ENCODE assay signal across 12 cellular contexts in the genomic region with DNA sequence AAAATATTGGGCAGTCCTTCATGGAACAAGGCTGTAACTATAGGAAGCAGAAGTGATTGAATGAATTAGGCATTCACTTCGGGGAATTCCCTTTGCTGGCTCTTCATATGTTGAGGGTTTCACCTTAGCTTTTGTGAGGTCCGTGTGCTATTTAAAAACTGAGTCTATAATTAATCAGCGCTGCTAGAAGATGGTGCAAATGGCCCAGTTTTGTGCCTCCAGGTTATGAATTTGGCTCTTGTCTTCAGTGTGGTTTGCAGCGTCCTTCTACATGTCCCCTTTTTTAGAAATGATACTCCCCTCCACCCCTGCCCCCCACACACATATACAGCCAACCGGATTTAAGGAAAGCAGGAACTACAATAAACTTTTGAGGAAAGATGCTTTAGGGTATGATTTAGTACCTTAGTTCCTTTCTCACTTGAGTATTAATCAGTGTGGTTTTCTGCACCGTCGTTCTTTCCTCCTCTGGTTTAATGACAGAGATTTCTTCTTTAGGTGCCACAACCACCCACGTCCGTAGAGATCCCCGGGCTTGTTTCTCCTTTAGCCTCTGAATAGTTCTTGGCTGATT.
DNase-seq lines count a peak whose midpoint lies in the region; ATAC-seq lines count a peak whose summit lies in the region.
"Had no signal": no experiment of that assay in that cellular context is flagged by ENCODE, and none has a peak within 500 bp of the region (broad histone marks: within the 10 kb centered on the region; RNA-seq: fewer than 3 reads in every experiment).

No MANE protein-coding gene starts in this region.

- H3K9me3 Mint-ChIP-seq in activated CD4-positive, alpha-beta memory T cell treated with anti-CD3 and anti-CD28 coated beads for 36 hours, result no peaks in the 10 kb centered on the region
- no peaks in the 10 kb centered on the region for H3K9me3 Mint-ChIP-seq in activated CD4-positive, alpha-beta memory T cell treated with anti-CD3 and anti-CD28 coated beads, Interleukin-2, amount 10 ng/mL, durations not matched to agents 7 days and 5 days
- no peaks in the 10 kb centered on the region for H3K9me3 Mint-ChIP-seq in stimulated activated memory B cell treated with anti-CD40 and anti-IgM and Interleukin-4, amounts not matched to agents 10 μg/mL and 1 μg/mL and 100 μg/mL, for 72 hours

- POLR2A ChIA-PET in activated CD4-positive, alpha-beta memory T cell treated with anti-CD3 and anti-CD28 coated beads for 36 hours (lab: Charles Lee), result interaction anchor here (1.6 kb wide), 1 partner anchor 13 kb away, joined by 5 read pairs; no protein-coding TSS in a partner anchor
- POLR2A ChIA-PET in activated CD4-positive, alpha-beta memory T cell treated with anti-CD3 and anti-CD28 coated beads, Interleukin-2, amount 10 ng/mL, durations not matched to agents 7 days and 5 days (lab: Charles Lee), result no interaction called here

- H3K27me3 Mint-ChIP-seq in activated CD4-positive, alpha-beta memory T cell treated with anti-CD3 and anti-CD28 coated beads for 36 hours, result no peaks in the 10 kb centered on the region
- H3K27me3 Mint-ChIP-seq in activated CD4-positive, alpha-beta memory T cell treated with anti-CD3 and anti-CD28 coated beads, Interleukin-2, amount 10 ng/mL, durations not matched to agents 7 days and 5 days, result no peaks in the 10 kb centered on the region
- no peaks in the 10 kb centered on the region for H3K27me3 Mint-ChIP-seq in stimulated activated memory B cell treated with anti-CD40 and anti-IgM and Interleukin-4, amounts not matched to agents 10 μg/mL and 1 μg/mL and 100 μg/mL, for 72 hours

- ATAC-seq in GM21576 (IDR thresholded peaks at IDR 0.05; ENCODE audit: unreplicated experiment) (peak; percentile 87), HG03378 (IDR thresholded peaks at IDR 0.05; ENCODE audit: unreplicated experiment) (peak; percentile 86)
- peak; percentile 92 for ATAC-seq in stimulated activated memory B cell treated with anti-CD40 and anti-IgM and Interleukin-4, amounts not matched to agents 10 μg/mL and 1 μg/mL and 100 μg/mL, for 72 hours
- ATAC-seq: gastroesophageal sphincter had no signal

- H3K36me3 Mint-ChIP-seq in activated CD4-positive, alpha-beta memory T cell treated with anti-CD3 and anti-CD28 coated beads for 36 hours, result peaks cover 7% of the 10 kb centered on the region
- H3K36me3 Mint-ChIP-seq in activated CD4-positive, alpha-beta memory T cell treated with anti-CD3 and anti-CD28 coated beads, Interleukin-2, amount 10 ng/mL, durations not matched to agents 7 days and 5 days (ENCODE audit: low read depth), result peaks cover 7% of the 10 kb centered on the region
- peaks cover 17% of the 10 kb centered on the region for H3K36me3 Mint-ChIP-seq in stimulated activated memory B cell treated with anti-CD40 and anti-IgM and Interleukin-4, amounts not matched to agents 10 μg/mL and 1 μg/mL and 100 μg/mL, for 72 hours

- no peaks in the 10 kb centered on the region for H3K27me3 ChIP-seq in MG63
- H3K27me3 ChIP-seq: gastroesophageal sphincter, tibial nerve had no signal

- CTCF ChIA-PET in activated CD4-positive, alpha-beta memory T cell treated with anti-CD3 and anti-CD28 coated beads for 36 hours (lab: Charles Lee), result interaction anchor here (1.2 to 2.7 kb wide), 2 partner anchors 12 to 19 kb away, joined by 5 to 10 read pairs; no protein-coding TSS in a partner anchor
- CTCF ChIA-PET in activated CD4-positive, alpha-beta memory T cell treated with anti-CD3 and anti-CD28 coated beads, Interleukin-2, amount 10 ng/mL, durations not matched to agents 7 days and 5 days (lab: Charles Lee), result no interaction called here

- no peak overlapping the region for H3K4me3 ChIP-seq in MG63
- H3K4me3 ChIP-seq: gastroesophageal sphincter, tibial nerve had no signal

- H3K36me3 ChIP-seq in MG63, result no peaks in the 10 kb centered on the region; the same call in 1 of the 2 replicates

- H3K4me1 Mint-ChIP-seq in activated CD4-positive, alpha-beta memory T cell treated with anti-CD3 and anti-CD28 coated beads for 36 hours (ENCODE audit: low read depth), result peaks cover 23% of the 10 kb centered on the region
- H3K4me1 Mint-ChIP-seq in activated CD4-positive, alpha-beta memory T cell treated with anti-CD3 and anti-CD28 coated beads, Interleukin-2, amount 10 ng/mL, durations not matched to agents 7 days and 5 days, result peaks cover 16% of the 10 kb centered on the region
- peaks cover 36% of the 10 kb centered on the region for H3K4me1 Mint-ChIP-seq in stimulated activated memory B cell treated with anti-CD40 and anti-IgM and Interleukin-4, amounts not matched to agents 10 μg/mL and 1 μg/mL and 100 μg/mL, for 72 hours

- H3K4me3 Mint-ChIP-seq in activated CD4-positive, alpha-beta memory T cell treated with anti-CD3 and anti-CD28 coated beads for 36 hours, result peak overlapping the region; percentile 4
- H3K4me3 Mint-ChIP-seq in activated CD4-positive, alpha-beta memory T cell treated with anti-CD3 and anti-CD28 coated beads, Interleukin-2, amount 10 ng/mL, durations not matched to agents 7 days and 5 days, result no peak overlapping the region
- peak overlapping the region; percentile 54 for H3K4me3 Mint-ChIP-seq in stimulated activated memory B cell treated with anti-CD40 and anti-IgM and Interleukin-4, amounts not matched to agents 10 μg/mL and 1 μg/mL and 100 μg/mL, for 72 hours

- intact Hi-C loops in activated CD4-positive, alpha-beta memory T cell treated with anti-CD3 and anti-CD28 coated beads for 36 hours (cut with micrococcal nuclease), result loop anchor here (5.0 kb wide), 1 partner anchor 104 kb away; no protein-coding TSS in a partner anchor

- H3K9me3 ChIP-seq in MG63, result no peaks in the 10 kb centered on the region
- H3K9me3 ChIP-seq: gastroesophageal sphincter, tibial nerve had no signal

- H3K27ac Mint-ChIP-seq in activated CD4-positive, alpha-beta memory T cell treated with anti-CD3 and anti-CD28 coated beads for 36 hours, result peak overlapping the region; percentile 63
- H3K27ac Mint-ChIP-seq in activated CD4-positive, alpha-beta memory T cell treated with anti-CD3 and anti-CD28 coated beads, Interleukin-2, amount 10 ng/mL, durations not matched to agents 7 days and 5 days, result no peak overlapping the region
- peak overlapping the region; percentile 83 for H3K27ac Mint-ChIP-seq in stimulated activated memory B cell treated with anti-CD40 and anti-IgM and Interleukin-4, amounts not matched to agents 10 μg/mL and 1 μg/mL and 100 μg/mL, for 72 hours

- peak; percentile 46 for DNase-seq in activated CD4-positive, alpha-beta memory T cell treated with anti-CD3 and anti-CD28 coated beads for 36 hours
- no peak for DNase-seq in activated CD4-positive, alpha-beta memory T cell treated with anti-CD3 and anti-CD28 coated beads, Interleukin-2, amount 10 ng/mL, durations not matched to agents 7 days and 5 days
- no peak for DNase-seq in activated CD8-positive, alpha-beta memory T cell treated with anti-CD3 and anti-CD28 coated beads, Interleukin-2, amount 50 U/mL, for 48 hours
- DNase-seq in foreskin melanocyte (no peak), MG63 (no peak)
- DNase-seq: NCI-H2227 treated with DMSO at 0.1 percent for 48 hours, SHP77 treated with DMSO at 0.1 percent for 48 hours had no signal
